26 cellular contexts compared by ENCODE assay signal in the genomic region with DNA sequence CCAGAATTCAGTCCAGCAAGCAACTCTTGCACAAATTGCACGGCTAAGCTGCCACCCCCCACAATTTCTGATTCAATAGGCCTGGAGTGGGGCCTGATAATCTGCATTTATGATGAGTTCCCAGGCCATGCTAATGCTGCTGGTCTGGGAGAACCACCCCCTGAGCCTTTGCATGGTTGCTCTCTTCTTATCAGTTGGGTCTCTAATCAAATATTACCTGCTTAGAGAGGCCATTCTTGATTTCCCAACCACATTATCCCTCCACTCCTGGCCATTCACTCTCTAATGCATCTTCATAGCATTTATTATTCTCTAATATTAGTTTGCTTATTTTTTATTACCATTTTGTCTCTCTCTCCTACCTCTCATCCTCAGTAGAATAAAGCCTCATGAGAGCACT.
"Had no signal": no experiment of that assay in that cellular context is flagged by ENCODE, and none has a peak within 500 bp of the region (broad histone marks: within the 10 kb centered on the region; RNA-seq: fewer than 3 reads in every experiment).

No MANE protein-coding gene starts in this region.

- H3K4me3 ChIP-seq: MG63, PC-9, SJCRH30, SK-N-MC had no signal

- H3K27me3 ChIP-seq: MG63, SJCRH30 had no signal

- H3K27ac ChIP-seq: PC-9, RWPE1, SJCRH30, SK-N-MC had no signal

- H3K36me3 Mint-ChIP-seq: T-cell had no signal

- H2AFZ ChIP-seq: PC-9 had no signal

- H3K9me3 Mint-ChIP-seq: T-cell had no signal

- H3K4me1 Mint-ChIP-seq: T-cell had no signal

- H3K36me3 ChIP-seq: SJCRH30 had no signal

- H3K4me3 Mint-ChIP-seq: T-cell had no signal

- ATAC-seq: Panc1, Right ventricle myocardium inferior, SK-N-SH treated with all-trans-retinoic acid at 6 μM for 48 hours, T-cell had no signal

- H3K4me2 ChIP-seq: PC-9 had no signal

- DNase-seq: Kasumi-1, MG63, NCI-H1048, NCI-H1092 treated with DMSO at 0.1 percent for 48 hours, NCI-H1436, NCI-H187, NCI-H1930, NCI-H2029 treated with DMSO at 0.1 percent for 48 hours, NCI-H2107, NCI-H2171, NCI-H226, NCI-H510A, NCI-H524 treated with DMSO at 0.1 percent for 48 hours, NCI-H526 treated with DMSO at 0.1 percent for 48 hours, NCI-H774, PC-9, SHP77, SIG-M5, SJCRH30, T-cell had no signal

- FAIRE-seq: RCC 7860 had no signal

- H3K27ac Mint-ChIP-seq: T-cell had no signal

- H3K9me3 ChIP-seq: MG63, SJCRH30 had no signal
